In genomic region chr7:108079291-108080057, GRCh38 we compare ENCODE assay signal across 14 cellular contexts. TPM values are rescaled to one million over a fixed set of nuclear protein-coding genes. Genes with fewer than 3 reads are reported as not detected.
DNase-seq lines count a peak whose midpoint lies in the region; ATAC-seq and TF ChIP-seq lines count a peak whose summit lies in the region.
"Had no signal": no experiment of that assay in that cellular context is flagged by ENCODE, and none has a peak within 500 bp of the region (broad histone marks: within the 10 kb centered on the region; RNA-seq: fewer than 3 reads in every experiment).

No MANE protein-coding gene starts in this region.

- peak overlapping the region; percentile 83; the same call in 1 of the 2 replicates for H2AFZ ChIP-seq in GM23338

- ATAC-seq in GM23338, result no peak
- ATAC-seq: activated T-cell treated with anti-CD3 and anti-CD28 coated beads, Interleukin-2, amount 50 U/mL, for 72 hours had no signal

- TF ChIP-seq CTCF in GM23338 (conservative IDR thresholded peaks at IDR 0.05; ENCODE audit: low read depth in 2 of 2) (no peak), fibroblast of the aortic adventitia (IDR thresholded peaks at IDR 0.05; ENCODE audit: insufficient read depth, low read length) (no peak), tibial artery (IDR thresholded peaks at IDR 0.05) (no peak)

- no peak overlapping the region for H3K4me3 ChIP-seq in GM23338
- H3K4me3 ChIP-seq in SK-N-MC, result peak overlapping the region; percentile 68
- no peak overlapping the region for H3K4me3 ChIP-seq in fibroblast of the aortic adventitia (ENCODE audit: low read depth, low read length)
- H3K4me3 ChIP-seq in skeletal muscle cell (ENCODE audit: low read depth, low read length), result no peak overlapping the region
- H3K4me3 ChIP-seq in tibial artery, result no peak overlapping the region
- H3K4me3 ChIP-seq: suprapubic skin had no signal

- no peak overlapping the region for H3K4me2 ChIP-seq in GM23338
- H3K4me2 ChIP-seq: KMS-11 had no signal

- peaks cover 4% of the 10 kb centered on the region for H3K27me3 Mint-ChIP-seq in GM23338 (ENCODE audit: insufficient read depth, low read depth, poor library complexity)
- H3K27me3 Mint-ChIP-seq: memory B cell had no signal

- H3K27ac Mint-ChIP-seq in GM23338, result no peak overlapping the region
- H3K27ac Mint-ChIP-seq: activated T-cell treated with anti-CD3 and anti-CD28 coated beads, Interleukin-2, amount 50 U/mL, for 72 hours; memory B cell had no signal

- intact Hi-C loops in tibial artery (cut with DNase I; ENCODE audit: low total_unique reads), result no loop called here

- H3K9me3 ChIP-seq in SK-N-MC (ENCODE audit: low read depth, low read length) (peaks cover 6% of the 10 kb centered on the region; the same call in 1 of the 2 replicates), tibial artery (peaks cover 0 to 5% (median 0%) of the 10 kb centered on the region in 3 donors)
- H3K9me3 ChIP-seq: suprapubic skin had no signal

- no peaks in the 10 kb centered on the region for H3F3A ChIP-seq in GM23338 (replicated peaks; ENCODE audit: low read depth)

- peaks cover 7% of the 10 kb centered on the region; the same call in 1 of the 3 replicates for H3K36me3 Mint-ChIP-seq in GM23338 (ENCODE audit: low read depth)
- H3K36me3 Mint-ChIP-seq: memory B cell had no signal

- H3K36me3 ChIP-seq in GM23338 (ENCODE audit: insufficient read depth) (no peaks in the 10 kb centered on the region), SK-N-MC (ENCODE audit: insufficient read depth, low read length) (no peaks in the 10 kb centered on the region), tibial artery (no peaks in the 10 kb centered on the region)
- H3K36me3 ChIP-seq: suprapubic skin had no signal

- no peaks in the 10 kb centered on the region for H4K20me1 ChIP-seq in GM23338 (replicated peaks; ENCODE audit: insufficient read depth)

- no peaks in the 10 kb centered on the region for H3K79me2 ChIP-seq in GM23338 (replicated peaks; ENCODE audit: insufficient read depth)

- H3K4me1 ChIP-seq in GM23338 (ENCODE audit: insufficient read depth), result peaks cover 12% of the 10 kb centered on the region
- H3K4me1 ChIP-seq in tibial artery, result no peaks in the 10 kb centered on the region
- H3K4me1 ChIP-seq: suprapubic skin had no signal

- H3K9me3 Mint-ChIP-seq in GM23338, result peaks cover 9% of the 10 kb centered on the region; the same call in 2 of the 3 replicates

- H3K27me3 ChIP-seq in GM23338 (ENCODE audit: insufficient read depth) (no peaks in the 10 kb centered on the region), tibial artery (no peaks in the 10 kb centered on the region)
- H3K27me3 ChIP-seq: suprapubic skin had no signal

- no peak overlapping the region for H3K4me3 Mint-ChIP-seq in GM23338
- H3K4me3 Mint-ChIP-seq: activated T-cell treated with anti-CD3 and anti-CD28 coated beads, Interleukin-2, amount 50 U/mL, for 72 hours; memory B cell had no signal

- peak overlapping the region; percentile 51 for H3K9ac ChIP-seq in SK-N-MC (ENCODE audit: insufficient read length)
- H3K9ac ChIP-seq: KMS-11 had no signal

- peaks cover 7% of the 10 kb centered on the region; the same call in 1 of the 2 replicates for H3K9me2 ChIP-seq in GM23338 (ENCODE audit: insufficient read depth)

- H3K27ac ChIP-seq in GM23338 (ENCODE audit: low read depth), result no peak overlapping the region
- peak overlapping the region; percentile 96 for H3K27ac ChIP-seq in SK-N-MC
- H3K27ac ChIP-seq in tibial artery, result no peak overlapping the region
- H3K27ac ChIP-seq: KMS-11, suprapubic skin had no signal

- H3K4me1 Mint-ChIP-seq in GM23338, result peaks cover 9% of the 10 kb centered on the region
- H3K4me1 Mint-ChIP-seq: memory B cell had no signal

- DNase-seq in GM23338 (ENCODE audit: low spot score) (no peak), SK-N-MC (ENCODE audit: low read depth, low spot score) (no peak), fibroblast of the aortic adventitia (ENCODE audit: low read depth) (peak; percentile 94), skeletal muscle cell (ENCODE audit: low read depth) (peak; percentile 83), COR-L47 (lab: John Stamatoyannopoulos, UW) (no peak), AML-193 (lab: John Stamatoyannopoulos, UW) (no peak), MV-4-11 (lab: John Stamatoyannopoulos, UW) (no peak), tibial artery (no peak)
- DNase-seq: activated T-cell treated with anti-CD3 and anti-CD28 coated beads, Interleukin-2, amount 50 U/mL, for 72 hours; NCI-H526 treated with DMSO at 0.1 percent for 48 hours had no signal

TF ChIP-seq in GM23338, 12 proteins besides CTCF, POLR2A, EP300 and RAD21 (continues in another document):
- TF ChIP-seq EZH2phosphoT487 (IDR thresholded peaks at IDR 0.05; ENCODE audit: unreplicated experiment), result no peak
- no peak for TF ChIP-seq POLR2AphosphoS5 (IDR thresholded peaks at IDR 0.05; ENCODE audit: low read depth)
- TF ChIP-seq EZH2 (IDR thresholded peaks at IDR 0.05; ENCODE audit: low read depth, unreplicated experiment), result no peak
- TF ChIP-seq, protein P1, sequence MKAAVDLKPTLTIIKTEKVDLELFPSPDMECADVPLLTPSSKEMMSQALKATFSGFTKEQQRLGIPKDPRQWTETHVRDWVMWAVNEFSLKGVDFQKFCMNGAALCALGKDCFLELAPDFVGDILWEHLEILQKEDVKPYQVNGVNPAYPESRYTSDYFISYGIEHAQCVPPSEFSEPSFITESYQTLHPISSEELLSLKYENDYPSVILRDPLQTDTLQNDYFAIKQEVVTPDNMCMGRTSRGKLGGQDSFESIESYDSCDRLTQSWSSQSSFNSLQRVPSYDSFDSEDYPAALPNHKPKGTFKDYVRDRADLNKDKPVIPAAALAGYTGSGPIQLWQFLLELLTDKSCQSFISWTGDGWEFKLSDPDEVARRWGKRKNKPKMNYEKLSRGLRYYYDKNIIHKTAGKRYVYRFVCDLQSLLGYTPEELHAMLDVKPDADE (IDR thresholded peaks at IDR 0.05), result no peak
- TF ChIP-seq ZNF331 (CRISPR knock-in tag; IDR thresholded peaks at IDR 0.05; ENCODE audit: low read depth), result no peak
- TF ChIP-seq ZNF114 (CRISPR knock-in tag; IDR thresholded peaks at IDR 0.05), result no peak
- no peak for TF ChIP-seq JUNB (IDR thresholded peaks at IDR 0.05; ENCODE audit: unreplicated experiment)
- no peak for TF ChIP-seq NANOG (IDR thresholded peaks at IDR 0.05; ENCODE audit: borderline replicate concordance)
- TF ChIP-seq STAT1 (IDR thresholded peaks at IDR 0.05; ENCODE audit: unreplicated experiment), result no peak
- TF ChIP-seq, protein P2, sequence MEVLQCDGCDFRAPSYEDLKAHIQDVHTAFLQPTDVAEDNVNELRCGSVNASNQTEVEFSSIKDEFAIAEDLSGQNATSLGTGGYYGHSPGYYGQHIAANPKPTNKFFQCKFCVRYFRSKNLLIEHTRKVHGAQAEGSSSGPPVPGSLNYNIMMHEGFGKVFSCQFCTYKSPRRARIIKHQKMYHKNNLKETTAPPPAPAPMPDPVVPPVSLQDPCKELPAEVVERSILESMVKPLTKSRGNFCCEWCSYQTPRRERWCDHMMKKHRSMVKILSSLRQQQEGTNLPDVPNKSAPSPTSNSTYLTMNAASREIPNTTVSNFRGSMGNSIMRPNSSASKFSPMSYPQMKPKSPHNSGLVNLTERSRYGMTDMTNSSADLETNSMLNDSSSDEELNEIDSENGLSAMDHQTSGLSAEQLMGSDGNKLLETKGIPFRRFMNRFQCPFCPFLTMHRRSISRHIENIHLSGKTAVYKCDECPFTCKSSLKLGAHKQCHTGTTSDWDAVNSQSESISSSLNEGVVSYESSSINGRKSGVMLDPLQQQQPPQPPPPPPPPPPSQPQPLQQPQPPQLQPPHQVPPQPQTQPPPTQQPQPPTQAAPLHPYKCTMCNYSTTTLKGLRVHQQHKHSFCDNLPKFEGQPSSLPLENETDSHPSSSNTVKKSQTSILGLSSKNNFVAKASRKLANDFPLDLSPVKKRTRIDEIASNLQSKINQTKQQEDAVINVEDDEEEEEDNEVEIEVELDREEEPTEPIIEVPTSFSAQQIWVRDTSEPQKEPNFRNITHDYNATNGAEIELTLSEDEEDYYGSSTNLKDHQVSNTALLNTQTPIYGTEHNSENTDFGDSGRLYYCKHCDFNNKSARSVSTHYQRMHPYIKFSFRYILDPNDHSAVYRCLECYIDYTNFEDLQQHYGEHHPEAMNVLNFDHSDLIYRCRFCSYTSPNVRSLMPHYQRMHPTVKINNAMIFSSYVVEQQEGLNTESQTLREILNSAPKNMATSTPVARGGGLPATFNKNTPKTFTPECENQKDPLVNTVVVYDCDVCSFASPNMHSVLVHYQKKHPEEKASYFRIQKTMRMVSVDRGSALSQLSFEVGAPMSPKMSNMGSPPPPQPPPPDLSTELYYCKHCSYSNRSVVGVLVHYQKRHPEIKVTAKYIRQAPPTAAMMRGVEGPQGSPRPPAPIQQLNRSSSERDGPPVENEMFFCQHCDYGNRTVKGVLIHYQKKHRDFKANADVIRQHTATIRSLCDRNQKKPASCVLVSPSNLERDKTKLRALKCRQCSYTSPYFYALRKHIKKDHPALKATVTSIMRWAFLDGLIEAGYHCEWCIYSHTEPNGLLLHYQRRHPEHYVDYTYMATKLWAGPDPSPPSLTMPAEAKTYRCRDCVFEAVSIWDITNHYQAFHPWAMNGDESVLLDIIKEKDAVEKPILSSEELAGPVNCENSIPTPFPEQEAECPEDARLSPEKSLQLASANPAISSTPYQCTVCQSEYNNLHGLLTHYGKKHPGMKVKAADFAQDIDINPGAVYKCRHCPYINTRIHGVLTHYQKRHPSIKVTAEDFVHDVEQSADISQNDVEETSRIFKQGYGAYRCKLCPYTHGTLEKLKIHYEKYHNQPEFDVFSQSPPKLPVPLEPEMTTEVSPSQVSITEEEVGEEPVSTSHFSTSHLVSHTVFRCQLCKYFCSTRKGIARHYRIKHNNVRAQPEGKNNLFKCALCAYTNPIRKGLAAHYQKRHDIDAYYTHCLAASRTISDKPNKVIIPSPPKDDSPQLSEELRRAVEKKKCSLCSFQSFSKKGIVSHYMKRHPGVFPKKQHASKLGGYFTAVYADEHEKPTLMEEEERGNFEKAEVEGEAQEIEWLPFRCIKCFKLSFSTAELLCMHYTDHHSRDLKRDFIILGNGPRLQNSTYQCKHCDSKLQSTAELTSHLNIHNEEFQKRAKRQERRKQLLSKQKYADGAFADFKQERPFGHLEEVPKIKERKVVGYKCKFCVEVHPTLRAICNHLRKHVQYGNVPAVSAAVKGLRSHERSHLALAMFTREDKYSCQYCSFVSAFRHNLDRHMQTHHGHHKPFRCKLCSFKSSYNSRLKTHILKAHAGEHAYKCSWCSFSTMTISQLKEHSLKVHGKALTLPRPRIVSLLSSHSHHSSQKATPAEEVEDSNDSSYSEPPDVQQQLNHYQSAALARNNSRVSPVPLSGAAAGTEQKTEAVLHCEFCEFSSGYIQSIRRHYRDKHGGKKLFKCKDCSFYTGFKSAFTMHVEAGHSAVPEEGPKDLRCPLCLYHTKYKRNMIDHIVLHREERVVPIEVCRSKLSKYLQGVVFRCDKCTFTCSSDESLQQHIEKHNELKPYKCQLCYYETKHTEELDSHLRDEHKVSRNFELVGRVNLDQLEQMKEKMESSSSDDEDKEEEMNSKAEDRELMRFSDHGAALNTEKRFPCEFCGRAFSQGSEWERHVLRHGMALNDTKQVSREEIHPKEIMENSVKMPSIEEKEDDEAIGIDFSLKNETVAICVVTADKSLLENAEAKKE (CRISPR knock-in tag; IDR thresholded peaks at IDR 0.05), result no peak

RNA-seq across cellular contexts. Expression of gene LAMB4, which starts 50.7 kb away (rescaled TPM):
- not detected in 2 replicates for total RNA-seq in GM23338 (2014; rRNA removed; shearing (Covaris generic))
- not detected in 2 replicates for polyA plus RNA-seq in GM23338 (2016; fragmentation: Nextera tagmentation; extraction: Ambion mirVana)
- total RNA-seq in fibroblast of the aortic adventitia (ENCODE audit: low replicate concordance), result 0.08 and 0.45 TPM in 2 replicates
- total RNA-seq: activated T-cell treated with anti-CD3 and anti-CD28 coated beads, Interleukin-2, amount 50 U/mL, for 72 hours; T-helper 2 cell treated with Interferon-gamma antibody and Interleukin-4, amounts not matched to agents 100 ng/mL and 5 ng/mL, for 36 hours had no signal

Comparison
In these comparisons a context has a peak if more than half of its experiments do, and no peak if none do; other contexts are left out.
1. DNase-seq: peak in fibroblast of the aortic adventitia (single experiment) and skeletal muscle cell (single experiment); none in GM23338 (single experiment), SK-N-MC (single experiment), COR-L47 (single experiment), AML-193 (0 of 2), MV-4-11 (single experiment) and tibial artery (0 of 2).